31 cellular contexts compared by ENCODE assay signal in the genomic region with DNA sequence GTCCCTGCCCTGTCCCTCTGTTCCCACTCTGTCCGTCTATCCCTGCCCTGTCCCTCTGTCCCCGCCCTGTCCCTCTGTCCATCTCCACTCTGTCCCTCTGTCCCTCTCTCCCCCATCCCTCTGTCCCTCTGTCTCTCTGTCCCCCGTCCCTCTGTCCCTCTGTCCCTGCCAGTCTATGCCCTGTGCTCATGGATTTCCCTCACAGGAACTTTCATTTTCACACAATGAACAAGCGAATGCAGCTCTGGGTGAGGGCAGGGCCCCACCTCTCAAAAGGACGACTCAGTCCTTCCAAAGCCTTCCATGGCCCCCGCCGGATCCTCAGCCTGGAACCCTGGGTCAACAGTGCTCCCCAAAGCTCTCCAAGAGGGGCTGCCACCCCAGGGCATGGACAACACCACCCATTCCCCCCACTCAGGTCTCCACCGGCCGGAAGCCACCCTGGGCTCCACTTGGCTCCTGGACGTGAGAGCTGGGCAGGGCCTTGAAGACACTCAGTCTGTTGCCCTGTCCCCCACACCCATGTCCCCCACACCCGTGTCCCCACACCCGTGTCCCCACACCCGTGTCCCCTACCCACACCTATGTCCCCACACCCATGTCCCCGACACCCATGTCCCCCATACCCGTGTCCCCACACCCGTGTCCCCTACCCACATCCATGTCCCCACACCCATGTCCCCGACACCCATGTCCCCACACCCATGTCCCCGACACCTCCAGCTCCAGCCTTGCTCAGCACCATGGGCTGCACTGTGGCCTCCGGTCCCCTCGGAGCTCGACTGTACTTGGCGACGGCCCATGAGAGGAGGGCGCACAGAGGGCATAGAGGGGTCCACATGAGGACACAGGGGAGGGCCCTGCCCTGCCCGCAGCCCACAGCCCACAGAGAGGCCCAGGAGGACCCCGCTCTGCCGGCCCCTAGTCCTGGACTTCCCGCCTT.
DNase-seq lines count a peak whose midpoint lies in the region; ATAC-seq, FAIRE-seq and TF ChIP-seq lines count a peak whose summit lies in the region.
"Had no signal": no experiment of that assay in that cellular context is flagged by ENCODE, and none has a peak within 500 bp of the region (broad histone marks: within the 10 kb centered on the region; RNA-seq: fewer than 3 reads in every experiment).

No MANE protein-coding gene starts in this region.

- POLR2A ChIA-PET in Caco-2 (lab: Charles Lee), result no interaction called here

- peaks cover 2% of the 10 kb centered on the region for H3K4me1 Mint-ChIP-seq in Caco-2 (ENCODE audit: low read depth, unreplicated experiment)
- H3K4me1 Mint-ChIP-seq in activated T-cell treated with anti-CD3 and anti-CD28 coated beads, Interleukin-2, amount 50 U/mL, for 72 hours (ENCODE audit: low read depth), result no peaks in the 10 kb centered on the region
- H3K4me1 Mint-ChIP-seq: activated naive CD4-positive, alpha-beta T cell treated with anti-CD3 and anti-CD28 coated beads, Interleukin-2, amount 10 ng/mL, durations not matched to agents 7 days and 5 days had no signal

- CTCF ChIA-PET in Caco-2 (lab: Charles Lee), result interaction anchor here (0.9 to 1.2 kb wide), 2 partner anchors 162 to 181 kb away, joined by 5 to 7 read pairs; no protein-coding TSS in a partner anchor

- H3K4me2 ChIP-seq in OCI-LY3 (ENCODE audit: low read length) (no peak overlapping the region), smooth muscle cell (peak overlapping the region; percentile 64)

- no peaks in the 10 kb centered on the region for H3K36me3 ChIP-seq in Caco-2 (ENCODE audit: control insufficient read depth, insufficient read depth, low read length)
- no peaks in the 10 kb centered on the region for H3K36me3 ChIP-seq in OCI-LY3 (replicated peaks; ENCODE audit: low read depth, low read length)
- no peaks in the 10 kb centered on the region for H3K36me3 ChIP-seq in kidney (ENCODE audit: control insufficient read depth in 1 of 2, insufficient read depth in 2 of 2, low read length in 2 of 2)
- no peaks in the 10 kb centered on the region for H3K36me3 ChIP-seq in smooth muscle cell (ENCODE audit: low read depth)
- H3K36me3 ChIP-seq: adrenal gland, pancreas, stomach, thyroid gland had no signal

- H3K4me3 ChIP-seq in Caco-2 (ENCODE audit: low read depth, low read length), result no peak overlapping the region
- H3K4me3 ChIP-seq in OCI-LY3 (ENCODE audit: low read length), result no peak overlapping the region
- no peak overlapping the region for H3K4me3 ChIP-seq in kidney (ENCODE audit: low read length in 2 of 2)
- no peak overlapping the region for H3K4me3 ChIP-seq in smooth muscle cell
- H3K4me3 ChIP-seq: adrenal gland, pancreas, stomach, thyroid gland had no signal

- H3K27me3 Mint-ChIP-seq in Caco-2 (ENCODE audit: insufficient read depth, unreplicated experiment), result no peaks in the 10 kb centered on the region
- peaks cover 13% of the 10 kb centered on the region for H3K27me3 Mint-ChIP-seq in activated T-cell treated with anti-CD3 and anti-CD28 coated beads, Interleukin-2, amount 50 U/mL, for 72 hours (ENCODE audit: low read depth)
- H3K27me3 Mint-ChIP-seq: brain had no signal

- peaks cover 7% of the 10 kb centered on the region for H3K4me1 ChIP-seq in Caco-2
- H3K4me1 ChIP-seq in OCI-LY3 (ENCODE audit: low read length), result peaks cover 51% of the 10 kb centered on the region
- H3K4me1 ChIP-seq in kidney (ENCODE audit: control insufficient read depth in 1 of 2, insufficient read depth in 1 of 2, low read depth in 1 of 2, low read length in 2 of 2), result peaks cover 0 to 14% of the 10 kb centered on the region in 2 donors
- peaks cover 18% of the 10 kb centered on the region for H3K4me1 ChIP-seq in smooth muscle cell (ENCODE audit: low read depth)
- H3K4me1 ChIP-seq: adrenal gland, pancreas had no signal

- H3K27ac ChIP-seq in OCI-LY3 (ENCODE audit: low read length) (peak overlapping the region; percentile 66; the same call in 1 of the 2 replicates), kidney (ENCODE audit: low read depth in 2 of 2, low read length in 2 of 2) (no peak overlapping the region), smooth muscle cell (ENCODE audit: low read depth) (no peak overlapping the region)
- H3K27ac ChIP-seq: adrenal gland, pancreas, stomach, thyroid gland had no signal

- H3K36me3 Mint-ChIP-seq in Caco-2 (ENCODE audit: insufficient read depth, unreplicated experiment), result peaks cover 1% of the 10 kb centered on the region
- no peaks in the 10 kb centered on the region for H3K36me3 Mint-ChIP-seq in activated T-cell treated with anti-CD3 and anti-CD28 coated beads, Interleukin-2, amount 50 U/mL, for 72 hours (ENCODE audit: insufficient read depth in 2 of 2)
- H3K36me3 Mint-ChIP-seq: activated CD4-positive, alpha-beta memory T cell treated with anti-CD3 and anti-CD28 coated beads for 36 hours; activated naive CD4-positive, alpha-beta T cell treated with anti-CD3 and anti-CD28 coated beads, Interleukin-2, amount 10 ng/mL, durations not matched to agents 7 days and 5 days; brain had no signal

- peaks cover 3% of the 10 kb centered on the region for H3K9me3 Mint-ChIP-seq in Caco-2 (ENCODE audit: unreplicated experiment)
- H3K9me3 Mint-ChIP-seq in activated T-cell treated with anti-CD3 and anti-CD28 coated beads, Interleukin-2, amount 50 U/mL, for 72 hours, result no peaks in the 10 kb centered on the region
- H3K9me3 Mint-ChIP-seq: activated CD4-positive, alpha-beta memory T cell treated with anti-CD3 and anti-CD28 coated beads for 36 hours; activated naive CD4-positive, alpha-beta T cell treated with anti-CD3 and anti-CD28 coated beads, Interleukin-2, amount 10 ng/mL, durations not matched to agents 7 days and 5 days; activated T-helper 1 cell treated with anti-CD3 and anti-CD28 coated beads, Interleukin-12 subunit alpha, Interleukin-12 subunit beta, Interleukin-2, Interleukin-4 antibody, amounts not matched to agents 30 ng/mL and 10 ng/mL and 1 ng/mL, durations not matched to agents 14 hours and 24 hours and 36 hours had no signal

- DNase-seq in Caco-2, result no peak
- DNase-seq in kidney, result peak; percentile 58
- DNase-seq in smooth muscle cell (lab: John Stamatoyannopoulos, UW; ENCODE audit: unreplicated experiment), result no peak
- DNase-seq in NCI-H1105 treated with DMSO at 0.1 percent for 48 hours (lab: John Stamatoyannopoulos, UW), result no peak
- DNase-seq in NCI-H2107 treated with DMSO at 0.1 percent for 48 hours (lab: John Stamatoyannopoulos, UW; ENCODE audit: unreplicated experiment), result no peak
- DNase-seq in activated T-cell treated with anti-CD3 and anti-CD28 coated beads, Interleukin-2, amount 50 U/mL, for 72 hours, result no peak
- DNase-seq in stimulated activated naive CD4-positive, alpha-beta T cell (lab: John Stamatoyannopoulos, UW), result no peak
- DNase-seq: activated CD4-positive, alpha-beta memory T cell treated with anti-CD3 and anti-CD28 coated beads for 36 hours; activated CD4-positive, CD25-positive, alpha-beta regulatory T cell treated with anti-CD3 and anti-CD28 coated beads, Interleukin-2, amount 50 U/mL, for 72 hours; activated CD8-positive, alpha-beta memory T cell treated with anti-CD3 and anti-CD28 coated beads, Interleukin-2, amount 50 U/mL, for 4 hours; activated naive CD4-positive, alpha-beta T cell treated with anti-CD3 and anti-CD28 coated beads, Interleukin-2, amount 10 ng/mL, durations not matched to agents 7 days and 5 days; adrenal gland; C1 segment of cervical spinal cord; cerebellar nuclear complex; COR-L47; DMS53; glutamatergic neuron; Kasumi-1; MV-4-11; NCI-H2171; nephron progenitor cell; small intestine; stomach; T-helper 2 cell; thyroid gland had no signal

- H3K9me3 ChIP-seq in Caco-2 (no peaks in the 10 kb centered on the region), OCI-LY3 (ENCODE audit: insufficient read depth, low read length) (no peaks in the 10 kb centered on the region), kidney (ENCODE audit: control insufficient read depth in 1 of 2, low read length in 2 of 2) (peaks cover 0 to 3% of the 10 kb centered on the region in 2 donors), smooth muscle cell (replicated peaks; ENCODE audit: low read depth) (no peaks in the 10 kb centered on the region)
- H3K9me3 ChIP-seq: adrenal gland, pancreas, stomach, thyroid gland had no signal

- H4K20me1 ChIP-seq in OCI-LY3 (ENCODE audit: insufficient read depth, low read length), result no peaks in the 10 kb centered on the region
- H4K20me1 ChIP-seq in smooth muscle cell (ENCODE audit: low read depth), result no peaks in the 10 kb centered on the region

- peak overlapping the region; percentile 51 for H3K27ac Mint-ChIP-seq in Caco-2 (ENCODE audit: unreplicated experiment)
- no peak overlapping the region for H3K27ac Mint-ChIP-seq in activated T-cell treated with anti-CD3 and anti-CD28 coated beads, Interleukin-2, amount 50 U/mL, for 72 hours
- H3K27ac Mint-ChIP-seq: activated CD4-positive, alpha-beta memory T cell treated with anti-CD3 and anti-CD28 coated beads for 36 hours; activated naive CD4-positive, alpha-beta T cell treated with anti-CD3 and anti-CD28 coated beads, Interleukin-2, amount 10 ng/mL, durations not matched to agents 7 days and 5 days; activated T-helper 1 cell treated with anti-CD3 and anti-CD28 coated beads, Interleukin-12 subunit alpha, Interleukin-12 subunit beta, Interleukin-2, Interleukin-4 antibody, amounts not matched to agents 30 ng/mL and 10 ng/mL and 1 ng/mL, durations not matched to agents 14 hours and 24 hours and 36 hours; nephron progenitor cell had no signal

- peaks cover 5% of the 10 kb centered on the region for H3F3A ChIP-seq in smooth muscle cell (ENCODE audit: low read depth)

- no peak for ATAC-seq in activated T-cell treated with anti-CD3 and anti-CD28 coated beads, Interleukin-2, amount 50 U/mL, for 72 hours (replicated peaks in 1 of 2)
- ATAC-seq: esophagus mucosa, pancreas had no signal

- no peaks in the 10 kb centered on the region for H3K27me3 ChIP-seq in Caco-2 (replicated peaks; ENCODE audit: control insufficient read depth, insufficient read depth, low read length)
- no peaks in the 10 kb centered on the region for H3K27me3 ChIP-seq in OCI-LY3 (ENCODE audit: low read depth, low read length)
- H3K27me3 ChIP-seq in smooth muscle cell (ENCODE audit: low read depth), result no peaks in the 10 kb centered on the region
- H3K27me3 ChIP-seq: adrenal gland, pancreas, thyroid gland had no signal

- no peak for FAIRE-seq in kidney (lab: Jason Lieb, UNC)
- FAIRE-seq: GM12892, pancreas, small intestine had no signal

- H2AFZ ChIP-seq in OCI-LY3 (ENCODE audit: low read depth, low read length) (no peak overlapping the region), smooth muscle cell (ENCODE audit: low read depth) (no peak overlapping the region)

- intact Hi-C loops in Caco-2 (cut with micrococcal nuclease; ENCODE audit: unreplicated experiment) (loop anchor here (2.0 kb wide), 1 partner anchor 180 kb away; no protein-coding TSS in a partner anchor), kidney (cut with DNase I) (no loop called here)

- no peak for TF ChIP-seq CTCF in Caco-2 (IDR thresholded peaks at IDR 0.05; ENCODE audit: insufficient read depth in 1 of 2, low read depth in 1 of 2, low read length in 1 of 2, severe bottlenecking in 1 of 2, unreplicated experiment in 1 of 2)
- TF ChIP-seq CTCF in OCI-LY3 (IDR thresholded peaks at IDR 0.05; ENCODE audit: low read depth, low read length), result no peak
- no peak for TF ChIP-seq CTCF in kidney (IDR thresholded peaks at IDR 0.05; ENCODE audit: borderline replicate concordance, extremely low read depth, insufficient read depth)
- no peak for TF ChIP-seq CTCF in smooth muscle cell (IDR thresholded peaks at IDR 0.05; ENCODE audit: borderline replicate concordance, insufficient read depth, poor library complexity, severe bottlenecking)

- H3K9ac ChIP-seq in OCI-LY3 (ENCODE audit: low read length) (no peak overlapping the region), kidney (ENCODE audit: low read length in 2 of 2) (no peak overlapping the region), smooth muscle cell (ENCODE audit: low read depth) (no peak overlapping the region)

- H3K4me3 Mint-ChIP-seq in Caco-2 (ENCODE audit: unreplicated experiment), result no peak overlapping the region
- no peak overlapping the region for H3K4me3 Mint-ChIP-seq in activated T-cell treated with anti-CD3 and anti-CD28 coated beads, Interleukin-2, amount 50 U/mL, for 72 hours
- H3K4me3 Mint-ChIP-seq: activated CD4-positive, alpha-beta memory T cell treated with anti-CD3 and anti-CD28 coated beads for 36 hours; activated naive CD4-positive, alpha-beta T cell treated with anti-CD3 and anti-CD28 coated beads, Interleukin-2, amount 10 ng/mL, durations not matched to agents 7 days and 5 days; activated T-helper 1 cell treated with anti-CD3 and anti-CD28 coated beads, Interleukin-12 subunit alpha, Interleukin-12 subunit beta, Interleukin-2, Interleukin-4 antibody, amounts not matched to agents 30 ng/mL and 10 ng/mL and 1 ng/mL, durations not matched to agents 14 hours and 24 hours and 36 hours; brain; nephron progenitor cell had no signal

- BruUV-seq in Caco-2 (replicated peaks; lab: Mats Ljungman, UMichigan), result no TSS peak

- WGBS in smooth muscle cell (ENCODE audit: low lambda C conversion rate), result 72% methylated on average over 27 of the region's 28 CpGs

- H3K79me2 ChIP-seq in OCI-LY3 (ENCODE audit: low read length) (no peaks in the 10 kb centered on the region), smooth muscle cell (ENCODE audit: low read depth) (no peaks in the 10 kb centered on the region)
